Comparison of ENCODE assay signal across 25 cellular contexts in the genomic region with DNA sequence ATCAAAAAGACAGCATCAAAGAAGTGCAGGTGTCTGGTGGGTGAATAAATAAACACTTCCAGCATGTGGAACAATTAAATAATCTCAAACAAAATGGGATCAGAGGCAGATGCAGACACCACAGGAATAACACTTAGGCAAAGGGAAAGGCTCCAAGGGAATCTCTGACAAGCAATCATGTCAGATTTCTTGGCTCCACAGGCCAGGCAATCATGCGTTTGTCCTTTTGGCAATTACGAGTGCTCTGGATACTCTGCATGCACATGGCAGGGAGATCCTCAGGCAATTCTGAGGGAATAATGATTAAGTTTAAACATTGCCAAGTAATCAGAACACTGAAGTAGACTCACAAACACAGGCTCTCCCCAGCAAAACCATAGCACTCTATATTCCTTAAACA.
DNase-seq lines count a peak whose midpoint lies in the region; ATAC-seq, FAIRE-seq and TF ChIP-seq lines count a peak whose summit lies in the region.
"Had no signal": no experiment of that assay in that cellular context is flagged by ENCODE, and none has a peak within 500 bp of the region (broad histone marks: within the 10 kb centered on the region; RNA-seq: fewer than 3 reads in every experiment).

No MANE protein-coding gene starts in this region.

- no peak for FAIRE-seq in D721Med (lab: Jason Lieb, UNC)
- FAIRE-seq: K562 had no signal

- TF ChIP-seq RAD21 in SK-N-SH (IDR thresholded peaks at IDR 0.05; ENCODE audit: low read length) (peak; percentile 40), neural cell (conservative IDR thresholded peaks at IDR 0.05) (no peak)

- DNase-seq in DND-41 (no peak), NCI-H1417 treated with DMSO at 0.1 percent for 48 hours (lab: John Stamatoyannopoulos, UW) (peak; percentile 51), SK-N-SH (peak; percentile 16), D721Med (ENCODE audit: insufficient read length, low spot score) (no peak), coronary artery (ENCODE audit: low spot score) (no peak)
- DNase-seq: activated CD8-positive, alpha-beta T cell treated with anti-CD3 and anti-CD28 coated beads for 36 hours; activated effector memory CD4-positive, alpha-beta T cell treated with Interleukin-2 at 50 U/mL for 16 hours; activated naive CD8-positive, alpha-beta T cell treated with anti-CD3 and anti-CD28 coated beads, Interleukin-2, amount 10 ng/mL, durations not matched to agents 7 days and 5 days; erythroblast; foreskin melanocyte; left colon; mesendoderm; MM.1S; NCI-H146; nucleus accumbens; SHP77 treated with DMSO at 0.1 percent for 48 hours; stimulated activated CD4-positive, alpha-beta T cell treated with anti-CD3 and anti-CD28 coated beads, Interleukin-4, amount 100 ng/mL, for 1 hour; stimulated activated naive CD4-positive, alpha-beta T cell treated with Interleukin-2 at 50 U/mL for 16 hours had no signal

- H3K9me3 ChIP-seq in DND-41 (ENCODE audit: insufficient read depth, low read length, severe bottlenecking) (no peaks in the 10 kb centered on the region), SK-N-SH (no peaks in the 10 kb centered on the region), neural cell (ENCODE audit: low read length) (no peaks in the 10 kb centered on the region)
- H3K9me3 ChIP-seq: right atrium auricular region, thoracic aorta had no signal

- 56% methylated on average over 2 of the region's 2 CpGs for WGBS in SK-N-SH (ENCODE audit: low lambda C conversion rate)

- H3F3A ChIP-seq in SK-N-SH (replicated peaks; ENCODE audit: insufficient read depth) (no peaks in the 10 kb centered on the region), neural cell (ENCODE audit: insufficient read depth, low read length, poor library complexity, severe bottlenecking) (no peaks in the 10 kb centered on the region)

- POLR2A ChIA-PET in SK-N-SH (lab: Yijun Ruan, JAX), result no interaction called here

- TF ChIP-seq EP300 in SK-N-SH (IDR thresholded peaks at IDR 0.05; ENCODE audit: borderline replicate concordance in 1 of 2, low read depth in 1 of 2, low read length in 1 of 2) (peak in 1 of 2 experiments; percentile 83; a peak in 2 of 4 replicates), neural cell (conservative IDR thresholded peaks at IDR 0.05; ENCODE audit: poor library complexity, severe bottlenecking) (peak; percentile 53)

- no peaks in the 10 kb centered on the region for H4K20me1 ChIP-seq in DND-41 (ENCODE audit: insufficient read depth, low read length)
- H4K20me1 ChIP-seq in SK-N-SH (ENCODE audit: insufficient read depth), result no peaks in the 10 kb centered on the region
- no peaks in the 10 kb centered on the region for H4K20me1 ChIP-seq in neural cell (ENCODE audit: insufficient read depth)

- H2AFZ ChIP-seq in DND-41 (ENCODE audit: low read depth, low read length), result 0 out of 2 replicates have a peak overlapping the region, but pooled peaks have one; percentile 10
- no peak overlapping the region for H2AFZ ChIP-seq in SK-N-SH (ENCODE audit: low read depth)
- H2AFZ ChIP-seq in neural cell (ENCODE audit: low read depth, low read length), result no peak overlapping the region

- H3K4me3 ChIP-seq in DND-41 (ENCODE audit: low read depth in 1 of 2, low read length in 2 of 2) (no peak overlapping the region), SK-N-SH (ENCODE audit: low read depth in 2 of 2, low read length in 1 of 2) (no peak overlapping the region), neural cell (ENCODE audit: low read length) (peak overlapping the region; percentile 4), coronary artery (no peak overlapping the region)
- H3K4me3 ChIP-seq: K562, right atrium auricular region, thoracic aorta had no signal

- ATAC-seq in DND-41 (ENCODE audit: insufficient read depth, low read depth) (no peak), HG03108 (IDR thresholded peaks at IDR 0.05; ENCODE audit: unreplicated experiment) (no peak)
- ATAC-seq: activated CD4-positive, CD25-positive, alpha-beta regulatory T cell treated with anti-CD3 and anti-CD28 coated beads, Interleukin-2, amount 50 U/mL, for 24 hours; activated CD8-positive, alpha-beta T cell treated with anti-CD3 and anti-CD28 coated beads for 36 hours; K562; left colon; Panc1 had no signal

- H3K79me2 ChIP-seq in DND-41 (ENCODE audit: insufficient read depth, low read length), result no peaks in the 10 kb centered on the region
- H3K79me2 ChIP-seq in SK-N-SH (ENCODE audit: insufficient read depth), result no peaks in the 10 kb centered on the region
- H3K79me2 ChIP-seq in neural cell (replicated peaks; ENCODE audit: insufficient read depth, low read length), result no peaks in the 10 kb centered on the region

- no peaks in the 10 kb centered on the region for H3K9me2 ChIP-seq in SK-N-SH
- no peaks in the 10 kb centered on the region for H3K9me2 ChIP-seq in neural cell (ENCODE audit: insufficient read depth, low read length)

- CTCF ChIA-PET in SK-N-SH (lab: Yijun Ruan, JAX), result no interaction called here

- no peaks in the 10 kb centered on the region for H3K36me3 ChIP-seq in DND-41 (ENCODE audit: insufficient read depth, low read length)
- no peaks in the 10 kb centered on the region for H3K36me3 ChIP-seq in SK-N-SH (replicated peaks in 1 of 2; ENCODE audit: control insufficient read depth in 1 of 2, insufficient read depth in 2 of 2, low read length in 1 of 2)
- H3K36me3 ChIP-seq in neural cell (ENCODE audit: insufficient read depth, low read length), result no peaks in the 10 kb centered on the region
- H3K36me3 ChIP-seq: right atrium auricular region, thoracic aorta had no signal

- H3K27ac ChIP-seq in DND-41 (ENCODE audit: low read length), result no peak overlapping the region
- peak overlapping the region in 1 of 2 experiments; percentile 83; a peak in 2 of 4 replicates for H3K27ac ChIP-seq in SK-N-SH (ENCODE audit: low read depth in 2 of 2, low read length in 1 of 2)
- H3K27ac ChIP-seq in neural cell (ENCODE audit: low read length), result peak overlapping the region; percentile 51
- no peak overlapping the region for H3K27ac ChIP-seq in coronary artery
- H3K27ac ChIP-seq: right atrium auricular region, thoracic aorta had no signal

- H3K9ac ChIP-seq in DND-41 (ENCODE audit: low read depth, low read length), result no peak overlapping the region
- H3K9ac ChIP-seq in SK-N-SH, result no peak overlapping the region
- no peak overlapping the region for H3K9ac ChIP-seq in neural cell (ENCODE audit: low read length)

- H3K27me3 ChIP-seq in DND-41 (ENCODE audit: insufficient read depth, low read length, poor library complexity) (no peaks in the 10 kb centered on the region), SK-N-SH (ENCODE audit: insufficient read depth) (no peaks in the 10 kb centered on the region), neural cell (ENCODE audit: insufficient read depth, low read depth, low read length) (no peaks in the 10 kb centered on the region)
- H3K27me3 ChIP-seq: right atrium auricular region had no signal

- no peak for TF ChIP-seq CTCF in DND-41 (IDR thresholded peaks at IDR 0.05; ENCODE audit: borderline replicate concordance, extremely low read depth, low read length, poor library complexity, severe bottlenecking)
- TF ChIP-seq CTCF in SK-N-SH (IDR thresholded peaks at IDR 0.05), result no peak
- TF ChIP-seq CTCF in neural cell (IDR thresholded peaks at IDR 0.05; ENCODE audit: poor library complexity, severe bottlenecking), result no peak
- no peak for TF ChIP-seq CTCF in D721Med (IDR thresholded peaks at IDR 0.05; ENCODE audit: insufficient read depth, missing control alignments)
- TF ChIP-seq CTCF in coronary artery (IDR thresholded peaks at IDR 0.05), result no peak

- H3K4me2 ChIP-seq in DND-41 (ENCODE audit: insufficient read depth, low read length) (no peak overlapping the region), SK-N-SH (no peak overlapping the region), neural cell (ENCODE audit: low read length) (no peak overlapping the region)

- H3K4me1 ChIP-seq in DND-41 (ENCODE audit: insufficient read depth, low read length), result 0 out of 2 replicates have a peak, but pooled peaks cover 5% of the 10 kb centered on the region
- peaks cover 0 to 11% of the 10 kb centered on the region in 2 experiments; a peak in 2 of 4 replicates for H3K4me1 ChIP-seq in SK-N-SH (ENCODE audit: control insufficient read depth in 1 of 2, insufficient read depth in 2 of 2, low read depth in 1 of 2, low read length in 1 of 2)
- H3K4me1 ChIP-seq: right atrium auricular region had no signal

TF ChIP-seq in SK-N-SH, 30 proteins besides CTCF, POLR2A, EP300 and RAD21 (continues in another document):
- TF ChIP-seq, protein P1, sequence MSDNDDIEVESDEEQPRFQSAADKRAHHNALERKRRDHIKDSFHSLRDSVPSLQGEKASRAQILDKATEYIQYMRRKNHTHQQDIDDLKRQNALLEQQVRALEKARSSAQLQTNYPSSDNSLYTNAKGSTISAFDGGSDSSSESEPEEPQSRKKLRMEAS (IDR thresholded peaks at IDR 0.05; ENCODE audit: low read depth), result no peak
- no peak for TF ChIP-seq TCF12 (IDR thresholded peaks at IDR 0.05)

TF ChIP-seq in neural cell, 6 proteins besides CTCF, POLR2A, EP300 and RAD21:
- TF ChIP-seq TAF1 (IDR thresholded peaks at IDR 0.05; ENCODE audit: low read depth) (no peak), SMC3 (conservative IDR thresholded peaks at IDR 0.05; ENCODE audit: poor library complexity) (no peak), POLR2AphosphoS5 (IDR thresholded peaks at IDR 0.05) (peak; percentile 64)
- TF ChIP-seq, protein P2, sequence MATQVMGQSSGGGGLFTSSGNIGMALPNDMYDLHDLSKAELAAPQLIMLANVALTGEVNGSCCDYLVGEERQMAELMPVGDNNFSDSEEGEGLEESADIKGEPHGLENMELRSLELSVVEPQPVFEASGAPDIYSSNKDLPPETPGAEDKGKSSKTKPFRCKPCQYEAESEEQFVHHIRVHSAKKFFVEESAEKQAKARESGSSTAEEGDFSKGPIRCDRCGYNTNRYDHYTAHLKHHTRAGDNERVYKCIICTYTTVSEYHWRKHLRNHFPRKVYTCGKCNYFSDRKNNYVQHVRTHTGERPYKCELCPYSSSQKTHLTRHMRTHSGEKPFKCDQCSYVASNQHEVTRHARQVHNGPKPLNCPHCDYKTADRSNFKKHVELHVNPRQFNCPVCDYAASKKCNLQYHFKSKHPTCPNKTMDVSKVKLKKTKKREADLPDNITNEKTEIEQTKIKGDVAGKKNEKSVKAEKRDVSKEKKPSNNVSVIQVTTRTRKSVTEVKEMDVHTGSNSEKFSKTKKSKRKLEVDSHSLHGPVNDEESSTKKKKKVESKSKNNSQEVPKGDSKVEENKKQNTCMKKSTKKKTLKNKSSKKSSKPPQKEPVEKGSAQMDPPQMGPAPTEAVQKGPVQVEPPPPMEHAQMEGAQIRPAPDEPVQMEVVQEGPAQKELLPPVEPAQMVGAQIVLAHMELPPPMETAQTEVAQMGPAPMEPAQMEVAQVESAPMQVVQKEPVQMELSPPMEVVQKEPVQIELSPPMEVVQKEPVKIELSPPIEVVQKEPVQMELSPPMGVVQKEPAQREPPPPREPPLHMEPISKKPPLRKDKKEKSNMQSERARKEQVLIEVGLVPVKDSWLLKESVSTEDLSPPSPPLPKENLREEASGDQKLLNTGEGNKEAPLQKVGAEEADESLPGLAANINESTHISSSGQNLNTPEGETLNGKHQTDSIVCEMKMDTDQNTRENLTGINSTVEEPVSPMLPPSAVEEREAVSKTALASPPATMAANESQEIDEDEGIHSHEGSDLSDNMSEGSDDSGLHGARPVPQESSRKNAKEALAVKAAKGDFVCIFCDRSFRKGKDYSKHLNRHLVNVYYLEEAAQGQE (IDR thresholded peaks at IDR 0.05; ENCODE audit: borderline replicate concordance), result peak; percentile 98
TF ChIP-seq in neural cell: peak in this region for 2.

Comparison
In these comparisons a context has a peak if more than half of its experiments do, and no peak if none do; other contexts are left out.
1. DNase-seq: peak in NCI-H1417 treated with DMSO at 0.1 percent for 48 hours (single experiment) and SK-N-SH (single experiment); none in DND-41 (single experiment), D721Med (single experiment) and coronary artery (single experiment).